In the genomic region with DNA sequence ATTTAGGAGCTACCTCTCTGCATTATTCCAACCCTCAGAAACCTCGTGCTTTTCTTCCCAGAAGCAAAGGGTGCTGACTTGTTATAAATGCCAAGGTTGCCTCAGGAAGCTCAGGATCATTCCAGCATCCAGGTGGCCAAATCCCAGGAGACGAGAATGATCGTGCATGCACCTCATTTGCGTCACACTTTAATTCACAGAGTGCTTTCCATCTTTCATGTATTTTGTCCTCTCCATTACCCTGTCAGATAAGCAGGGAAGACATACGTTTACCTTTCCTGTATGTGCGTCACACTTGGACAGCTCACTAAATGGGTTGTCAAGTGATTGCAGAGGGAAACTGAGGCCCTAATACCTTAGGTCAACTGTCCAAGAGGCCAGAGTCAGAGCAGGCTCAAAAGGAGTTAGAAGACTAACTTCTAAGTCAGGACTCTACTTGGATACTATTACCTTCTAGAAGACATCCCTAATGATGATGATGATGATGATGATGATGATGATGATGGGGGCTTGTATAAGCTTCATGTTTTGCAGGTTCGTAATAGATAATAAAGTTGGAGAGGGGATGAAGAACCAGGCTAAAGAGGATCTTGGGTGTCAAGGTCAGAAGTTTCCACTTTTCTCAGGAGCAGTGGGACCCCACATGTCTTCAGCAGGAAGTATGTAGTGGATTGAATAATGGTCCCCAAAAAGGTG, we compare ENCODE assay signal across 18 cellular contexts.
DNase-seq lines count a peak whose midpoint lies in the region; TF ChIP-seq lines count a peak whose summit lies in the region.
"Had no signal": no experiment of that assay in that cellular context is flagged by ENCODE, and none has a peak within 500 bp of the region (broad histone marks: within the 10 kb centered on the region; RNA-seq: fewer than 3 reads in every experiment).

No MANE protein-coding gene starts in this region.

- no peak overlapping the region for H3K23ac ChIP-seq in neuronal stem cell (ENCODE audit: low read depth, low read length, poor library complexity)

- intact Hi-C loops in cardiac septum (cut with DNase I) (no loop called here), left ventricle myocardium inferior (cut with micrococcal nuclease) (no loop called here)

- no peak overlapping the region for H3K4me3 Mint-ChIP-seq in glutamatergic neuron (ENCODE audit: unreplicated experiment)
- H3K4me3 Mint-ChIP-seq: B cell; CD4-positive, CD25-positive, alpha-beta regulatory T cell; CD8-positive, alpha-beta T cell had no signal

- DNase-seq in cardiac septum (ENCODE audit: low spot score): peak; percentile 10
- no peak for DNase-seq in left ventricle myocardium inferior
- peak; percentile 1 for DNase-seq in glutamatergic neuron
- no peak for DNase-seq in neuronal stem cell (ENCODE audit: low spot score)
- DNase-seq in NCI-H774 (lab: John Stamatoyannopoulos, UW): no peak
- no peak for DNase-seq in NCI-H82 (lab: John Stamatoyannopoulos, UW)
- no peak for DNase-seq in NCI-H146 (lab: John Stamatoyannopoulos, UW)
- DNase-seq: Caco-2; CD4-positive, CD25-positive, alpha-beta regulatory T cell; CD8-positive, alpha-beta T cell; DMS153; DND-41; GOT3 had no signal

- no peak overlapping the region for H3K4me2 ChIP-seq in neuronal stem cell (ENCODE audit: insufficient read depth, low read length, poor library complexity, severe bottlenecking)
- H3K4me2 ChIP-seq: BLaER1 had no signal

- H3K9me3 ChIP-seq in left ventricle myocardium inferior (replicated peaks) (no peaks in the 10 kb centered on the region), neuronal stem cell (replicated peaks in 1 of 2; ENCODE audit: control insufficient read depth in 2 of 2, insufficient read depth in 1 of 2, low read depth in 1 of 2, low read length in 2 of 2) (peaks cover 0 to 2% of the 10 kb centered on the region in 2 donors)
- H3K9me3 ChIP-seq: BLaER1, Caco-2, HAP-1 had no signal

- peaks cover 9% of the 10 kb centered on the region for H3K27me3 Mint-ChIP-seq in glutamatergic neuron (ENCODE audit: unreplicated experiment)

- H3K14ac ChIP-seq in neuronal stem cell (ENCODE audit: low read length): no peak overlapping the region

- no peak overlapping the region for H2AFZ ChIP-seq in neuronal stem cell (ENCODE audit: low read length)

- H3K36me3 ChIP-seq in left ventricle myocardium inferior: no peaks in the 10 kb centered on the region
- H3K36me3 ChIP-seq in neuronal stem cell (replicated peaks in 1 of 2; ENCODE audit: control insufficient read depth in 2 of 2, insufficient read depth in 2 of 2, low read length in 2 of 2): peaks cover 0 to 2% of the 10 kb centered on the region in 2 donors
- H3K36me3 ChIP-seq: BLaER1, HAP-1 had no signal

- H3K27me3 ChIP-seq in left ventricle myocardium inferior (ENCODE audit: low read depth) (no peaks in the 10 kb centered on the region), neuronal stem cell (ENCODE audit: control insufficient read depth in 3 of 3, insufficient read depth in 3 of 3, low read depth in 1 of 3, low read length in 3 of 3) (peaks cover 0 to 5% (median 2%) of the 10 kb centered on the region in 3 experiments)
- H3K27me3 ChIP-seq: BLaER1 had no signal

- peaks cover 4% of the 10 kb centered on the region for H3K9me3 Mint-ChIP-seq in glutamatergic neuron (ENCODE audit: unreplicated experiment)
- H3K9me3 Mint-ChIP-seq: CD8-positive, alpha-beta T cell had no signal

- no peak overlapping the region for H4K8ac ChIP-seq in neuronal stem cell (ENCODE audit: low read depth, low read length)

- H3K79me1 ChIP-seq in neuronal stem cell (ENCODE audit: low read depth, low read length): no peaks in the 10 kb centered on the region

- H4K91ac ChIP-seq in neuronal stem cell (ENCODE audit: low read depth, low read length, poor library complexity): no peak overlapping the region

- peak overlapping the region; percentile 36 for H2AK5ac ChIP-seq in neuronal stem cell (ENCODE audit: low read depth, low read length)

- H2BK5ac ChIP-seq in neuronal stem cell (ENCODE audit: low read length): no peak overlapping the region

- H2BK15ac ChIP-seq in neuronal stem cell (ENCODE audit: low read length): no peak overlapping the region

- no peak overlapping the region for H3K27ac Mint-ChIP-seq in glutamatergic neuron (ENCODE audit: unreplicated experiment)
- H3K27ac Mint-ChIP-seq: B cell; CD8-positive, alpha-beta T cell had no signal

- no peak overlapping the region for H3K4ac ChIP-seq in neuronal stem cell (ENCODE audit: low read length)

- H3K4me1 ChIP-seq in left ventricle myocardium inferior (peaks cover 30% of the 10 kb centered on the region), neuronal stem cell (ENCODE audit: control insufficient read depth in 2 of 2, insufficient read depth in 1 of 2, low read depth in 1 of 2, low read length in 2 of 2) (peaks cover 8 to 12% of the 10 kb centered on the region in 2 donors)
- H3K4me1 ChIP-seq: Caco-2 had no signal

- no CpG with 5 or more reads among the region's 7 CpGs for WGBS in neuronal stem cell (ENCODE audit: extremely low coverage in 2 of 2, insufficient read length in 2 of 2, insufficient replicate concordance in 1 of 2), 2 donors

- no peak overlapping the region for H3K27ac ChIP-seq in left ventricle myocardium inferior (replicated peaks)
- H3K27ac ChIP-seq in neuronal stem cell (replicated peaks; ENCODE audit: low read length): no peak overlapping the region
- H3K27ac ChIP-seq: 22Rv1, BLaER1, C4-2B had no signal

- H2BK120ac ChIP-seq in neuronal stem cell (ENCODE audit: low read depth, low read length): no peak overlapping the region

- H3K36me3 Mint-ChIP-seq in glutamatergic neuron (ENCODE audit: unreplicated experiment): no peaks in the 10 kb centered on the region
- H3K36me3 Mint-ChIP-seq: CD4-positive, CD25-positive, alpha-beta regulatory T cell; CD8-positive, alpha-beta T cell had no signal

- no peak overlapping the region for H2BK12ac ChIP-seq in neuronal stem cell (ENCODE audit: low read length)

- TF ChIP-seq CTCF in left ventricle myocardium inferior (IDR thresholded peaks at IDR 0.05; ENCODE audit: borderline replicate concordance): no peak
- no peak for TF ChIP-seq CTCF in glutamatergic neuron (IDR thresholded peaks at IDR 0.05; ENCODE audit: partially characterized antibody, unreplicated experiment)

- H3K9ac ChIP-seq in neuronal stem cell (ENCODE audit: low read depth, low read length, poor library complexity): no peak overlapping the region
- H3K9ac ChIP-seq: BLaER1 had no signal

- H3K4me1 Mint-ChIP-seq in glutamatergic neuron (ENCODE audit: low read depth, unreplicated experiment): peaks cover 22% of the 10 kb centered on the region
- H3K4me1 Mint-ChIP-seq: B cell had no signal

- H3K4me3 ChIP-seq in left ventricle myocardium inferior: no peak overlapping the region
- no peak overlapping the region for H3K4me3 ChIP-seq in neuronal stem cell (ENCODE audit: low read length in 2 of 2)
- H3K4me3 ChIP-seq: BLaER1, HAP-1 had no signal

- no peak overlapping the region for H3K18ac ChIP-seq in neuronal stem cell (ENCODE audit: low read length)

Comparison
In these comparisons a context has a peak if more than half of its experiments do, and no peak if none do; other contexts are left out.
1. DNase-seq: peak in cardiac septum (single experiment) and glutamatergic neuron (single experiment); none in left ventricle myocardium inferior (single experiment), neuronal stem cell (single experiment), NCI-H774 (single experiment), NCI-H82 (single experiment) and NCI-H146 (single experiment).